In genomic region chr16:28435340-28435739, GRCh38 we compare ENCODE assay signal across 7 cellular contexts. TPM values are rescaled to one million over a fixed set of nuclear protein-coding genes. Genes with fewer than 3 reads are reported as not detected.
"Had no signal": no experiment of that assay in that cellular context is flagged by ENCODE, and none has a peak within 500 bp of the region (broad histone marks: within the 10 kb centered on the region; RNA-seq: fewer than 3 reads in every experiment).

No MANE protein-coding gene starts in this region.

RNA-seq across cellular contexts. Expression of gene EIF3CL, which starts 31.7 kb away (rescaled TPM):
- polyA plus RNA-seq: cardiac muscle cell had no signal

RNA-seq across cellular contexts. Expression of gene NPIPB7, which starts 36.8 kb away (rescaled TPM):
- total RNA-seq: ascending aorta, breast epithelium, esophagus squamous epithelium, fibroblast of lung, fibroblast of villous mesenchyme, glomerular endothelial cell had no signal
- polyA plus RNA-seq: fibroblast of lung had no signal

RNA-seq across cellular contexts. Expression of gene APOBR, which starts 59.1 kb away (rescaled TPM):
- total RNA-seq: fibroblast of villous mesenchyme, glomerular endothelial cell had no signal
- polyA plus RNA-seq: cardiac muscle cell, fibroblast of lung had no signal
